2 cellular contexts compared by ENCODE assay signal in the genomic region with DNA sequence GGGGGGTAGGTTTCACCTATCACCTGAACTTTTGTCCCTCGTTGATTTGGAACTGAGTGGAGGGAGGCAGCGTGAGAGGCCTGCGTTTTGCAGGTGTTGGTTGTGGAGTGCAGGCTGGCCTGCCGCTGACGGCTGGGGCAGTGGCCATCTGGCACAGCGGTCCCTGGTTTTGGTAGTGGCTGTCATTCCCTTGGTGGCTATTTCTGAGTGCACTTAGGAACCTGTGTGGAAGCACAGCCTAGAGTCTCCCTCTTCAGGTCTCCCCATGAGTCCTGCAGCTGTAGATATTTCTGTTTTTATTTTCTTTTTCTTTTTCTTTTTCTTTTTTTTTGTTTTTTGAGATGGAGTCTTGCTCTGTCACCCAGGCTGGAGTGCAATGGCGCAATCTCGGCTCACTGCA.
TF ChIP-seq lines count a peak whose summit lies in the region.

No MANE protein-coding gene starts in this region.

TF ChIP-seq in H1, 55 proteins besides CTCF, POLR2A, EP300 and RAD21 (continued from another document):
- TF ChIP-seq, protein P1, sequence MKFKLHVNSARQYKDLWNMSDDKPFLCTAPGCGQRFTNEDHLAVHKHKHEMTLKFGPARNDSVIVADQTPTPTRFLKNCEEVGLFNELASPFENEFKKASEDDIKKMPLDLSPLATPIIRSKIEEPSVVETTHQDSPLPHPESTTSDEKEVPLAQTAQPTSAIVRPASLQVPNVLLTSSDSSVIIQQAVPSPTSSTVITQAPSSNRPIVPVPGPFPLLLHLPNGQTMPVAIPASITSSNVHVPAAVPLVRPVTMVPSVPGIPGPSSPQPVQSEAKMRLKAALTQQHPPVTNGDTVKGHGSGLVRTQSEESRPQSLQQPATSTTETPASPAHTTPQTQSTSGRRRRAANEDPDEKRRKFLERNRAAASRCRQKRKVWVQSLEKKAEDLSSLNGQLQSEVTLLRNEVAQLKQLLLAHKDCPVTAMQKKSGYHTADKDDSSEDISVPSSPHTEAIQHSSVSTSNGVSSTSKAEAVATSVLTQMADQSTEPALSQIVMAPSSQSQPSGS (IDR thresholded peaks at IDR 0.05; ENCODE audit: low read length) = no peak
- no peak for TF ChIP-seq JUN (IDR thresholded peaks at IDR 0.05; ENCODE audit: low read depth, low read length)
- no peak for TF ChIP-seq SP2 (IDR thresholded peaks at IDR 0.05; ENCODE audit: low read length)

TF ChIP-seq in liver, 16 proteins besides CTCF, POLR2A, EP300 and RAD21 (continued from another document):
- TF ChIP-seq, protein P2, sequence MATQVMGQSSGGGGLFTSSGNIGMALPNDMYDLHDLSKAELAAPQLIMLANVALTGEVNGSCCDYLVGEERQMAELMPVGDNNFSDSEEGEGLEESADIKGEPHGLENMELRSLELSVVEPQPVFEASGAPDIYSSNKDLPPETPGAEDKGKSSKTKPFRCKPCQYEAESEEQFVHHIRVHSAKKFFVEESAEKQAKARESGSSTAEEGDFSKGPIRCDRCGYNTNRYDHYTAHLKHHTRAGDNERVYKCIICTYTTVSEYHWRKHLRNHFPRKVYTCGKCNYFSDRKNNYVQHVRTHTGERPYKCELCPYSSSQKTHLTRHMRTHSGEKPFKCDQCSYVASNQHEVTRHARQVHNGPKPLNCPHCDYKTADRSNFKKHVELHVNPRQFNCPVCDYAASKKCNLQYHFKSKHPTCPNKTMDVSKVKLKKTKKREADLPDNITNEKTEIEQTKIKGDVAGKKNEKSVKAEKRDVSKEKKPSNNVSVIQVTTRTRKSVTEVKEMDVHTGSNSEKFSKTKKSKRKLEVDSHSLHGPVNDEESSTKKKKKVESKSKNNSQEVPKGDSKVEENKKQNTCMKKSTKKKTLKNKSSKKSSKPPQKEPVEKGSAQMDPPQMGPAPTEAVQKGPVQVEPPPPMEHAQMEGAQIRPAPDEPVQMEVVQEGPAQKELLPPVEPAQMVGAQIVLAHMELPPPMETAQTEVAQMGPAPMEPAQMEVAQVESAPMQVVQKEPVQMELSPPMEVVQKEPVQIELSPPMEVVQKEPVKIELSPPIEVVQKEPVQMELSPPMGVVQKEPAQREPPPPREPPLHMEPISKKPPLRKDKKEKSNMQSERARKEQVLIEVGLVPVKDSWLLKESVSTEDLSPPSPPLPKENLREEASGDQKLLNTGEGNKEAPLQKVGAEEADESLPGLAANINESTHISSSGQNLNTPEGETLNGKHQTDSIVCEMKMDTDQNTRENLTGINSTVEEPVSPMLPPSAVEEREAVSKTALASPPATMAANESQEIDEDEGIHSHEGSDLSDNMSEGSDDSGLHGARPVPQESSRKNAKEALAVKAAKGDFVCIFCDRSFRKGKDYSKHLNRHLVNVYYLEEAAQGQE (IDR thresholded peaks at IDR 0.05) = no peak
- TF ChIP-seq EGR1 (IDR thresholded peaks at IDR 0.05; ENCODE audit: low read depth in 2 of 2) (no peak), TAF1 (conservative IDR thresholded peaks at IDR 0.05) (no peak), NR2F2 (IDR thresholded peaks at IDR 0.05) (no peak), SP1 (IDR thresholded peaks at IDR 0.05) (no peak), GABPA (IDR thresholded peaks at IDR 0.05 in 1 of 2, conservative IDR thresholded peaks at IDR 0.05 in 1 of 2) (no peak), FOXA2 (IDR thresholded peaks at IDR 0.05) (no peak), JUND (IDR thresholded peaks at IDR 0.05) (no peak), HNF4A (conservative IDR thresholded peaks at IDR 0.05) (no peak), RXRA (IDR thresholded peaks at IDR 0.05) (no peak)
- TF ChIP-seq, protein P3, sequence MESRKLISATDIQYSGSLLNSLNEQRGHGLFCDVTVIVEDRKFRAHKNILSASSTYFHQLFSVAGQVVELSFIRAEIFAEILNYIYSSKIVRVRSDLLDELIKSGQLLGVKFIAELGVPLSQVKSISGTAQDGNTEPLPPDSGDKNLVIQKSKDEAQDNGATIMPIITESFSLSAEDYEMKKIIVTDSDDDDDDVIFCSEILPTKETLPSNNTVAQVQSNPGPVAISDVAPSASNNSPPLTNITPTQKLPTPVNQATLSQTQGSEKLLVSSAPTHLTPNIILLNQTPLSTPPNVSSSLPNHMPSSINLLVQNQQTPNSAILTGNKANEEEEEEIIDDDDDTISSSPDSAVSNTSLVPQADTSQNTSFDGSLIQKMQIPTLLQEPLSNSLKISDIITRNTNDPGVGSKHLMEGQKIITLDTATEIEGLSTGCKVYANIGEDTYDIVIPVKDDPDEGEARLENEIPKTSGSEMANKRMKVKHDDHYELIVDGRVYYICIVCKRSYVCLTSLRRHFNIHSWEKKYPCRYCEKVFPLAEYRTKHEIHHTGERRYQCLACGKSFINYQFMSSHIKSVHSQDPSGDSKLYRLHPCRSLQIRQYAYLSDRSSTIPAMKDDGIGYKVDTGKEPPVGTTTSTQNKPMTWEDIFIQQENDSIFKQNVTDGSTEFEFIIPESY (IDR thresholded peaks at IDR 0.05) = no peak
- TF ChIP-seq, protein P4, sequence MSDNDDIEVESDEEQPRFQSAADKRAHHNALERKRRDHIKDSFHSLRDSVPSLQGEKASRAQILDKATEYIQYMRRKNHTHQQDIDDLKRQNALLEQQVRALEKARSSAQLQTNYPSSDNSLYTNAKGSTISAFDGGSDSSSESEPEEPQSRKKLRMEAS (IDR thresholded peaks at IDR 0.05) = no peak
- TF ChIP-seq, protein P5, sequence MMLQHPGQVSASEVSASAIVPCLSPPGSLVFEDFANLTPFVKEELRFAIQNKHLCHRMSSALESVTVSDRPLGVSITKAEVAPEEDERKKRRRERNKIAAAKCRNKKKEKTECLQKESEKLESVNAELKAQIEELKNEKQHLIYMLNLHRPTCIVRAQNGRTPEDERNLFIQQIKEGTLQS (IDR thresholded peaks at IDR 0.05) = no peak
